Comparison of ENCODE assay signal across 8 cellular contexts in the genomic region with DNA sequence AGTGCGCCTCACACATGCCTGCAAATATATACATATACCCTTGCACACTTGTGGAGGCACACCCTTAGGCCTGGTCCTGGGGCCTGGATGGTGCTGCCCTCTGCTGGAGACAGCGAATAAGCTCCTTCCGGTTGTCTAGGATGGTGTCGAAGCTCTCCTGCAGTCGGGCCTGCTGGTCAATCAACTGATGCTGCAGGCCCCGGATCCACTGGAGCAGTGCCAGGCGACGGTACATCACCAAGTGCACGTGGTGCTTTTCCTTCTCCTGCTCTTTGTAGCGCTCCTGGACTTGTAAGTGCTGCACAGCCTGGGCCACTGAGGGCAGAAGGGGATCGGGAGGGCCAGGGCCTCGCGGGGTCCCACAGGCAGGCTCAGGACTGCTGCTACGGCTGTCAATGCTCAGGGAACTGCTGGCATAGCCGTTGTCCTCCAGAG. TPM values are rescaled to one million over a fixed set of nuclear protein-coding genes. Genes with fewer than 3 reads are reported as not detected.
DNase-seq lines count a peak whose midpoint lies in the region; TF ChIP-seq lines count a peak whose summit lies in the region.

No MANE protein-coding gene starts in this region.

- peaks cover 32% of the 10 kb centered on the region for H3K36me3 Mint-ChIP-seq in activated T-helper 2 cell treated with anti-CD3 and anti-CD28 coated beads, Interferon-gamma antibody, Interleukin-2, Interleukin-4, amounts not matched to agents 10 μg/mL and 5 μg/mL and 100 μg/mL, durations not matched to agents 14 hours and 24 hours and 36 hours (ENCODE audit: low read depth)

- H3K27ac ChIP-seq in parathyroid adenoma (no peak overlapping the region), tibial artery (no peak overlapping the region)

- DNase-seq in activated gamma-delta T cell treated with Interleukin-2 at 50 U/mL for 16 hours = peak; percentile 77
- no peak for DNase-seq in activated gamma-delta T cell (lab: John Stamatoyannopoulos, UW)
- DNase-seq in LHCN-M2 (ENCODE audit: low read depth) = peak; percentile 71
- DNase-seq in SHP77 (lab: John Stamatoyannopoulos, UW) = peak; percentile 72 to 75
- DNase-seq in activated T-helper 2 cell treated with anti-CD3 and anti-CD28 coated beads, Interferon-gamma antibody, Interleukin-2, Interleukin-4, amounts not matched to agents 10 μg/mL and 5 μg/mL and 100 μg/mL, durations not matched to agents 14 hours and 24 hours and 36 hours (ENCODE audit: low spot score) = peak; percentile 68
- DNase-seq in foreskin fibroblast = peak; percentile 55 to 86
- peak; percentile 47 to 74 for DNase-seq in tibial artery

- no peaks in the 10 kb centered on the region for H3K27me3 Mint-ChIP-seq in activated T-helper 2 cell treated with anti-CD3 and anti-CD28 coated beads, Interferon-gamma antibody, Interleukin-2, Interleukin-4, amounts not matched to agents 10 μg/mL and 5 μg/mL and 100 μg/mL, durations not matched to agents 14 hours and 24 hours and 36 hours (ENCODE audit: low read depth)

- peak overlapping the region; percentile 57 for H3K4me3 Mint-ChIP-seq in activated T-helper 2 cell treated with anti-CD3 and anti-CD28 coated beads, Interferon-gamma antibody, Interleukin-2, Interleukin-4, amounts not matched to agents 10 μg/mL and 5 μg/mL and 100 μg/mL, durations not matched to agents 14 hours and 24 hours and 36 hours (ENCODE audit: low read depth)

- no peaks in the 10 kb centered on the region for H3K79me2 ChIP-seq in parathyroid adenoma

- no peak overlapping the region for H3K27ac Mint-ChIP-seq in activated T-helper 2 cell treated with anti-CD3 and anti-CD28 coated beads, Interferon-gamma antibody, Interleukin-2, Interleukin-4, amounts not matched to agents 10 μg/mL and 5 μg/mL and 100 μg/mL, durations not matched to agents 14 hours and 24 hours and 36 hours

- TF ChIP-seq CTCF in foreskin fibroblast (IDR thresholded peaks at IDR 0.05; ENCODE audit: low read depth, low read length) = peak; percentile 92
- peak; percentile 58 for TF ChIP-seq CTCF in parathyroid adenoma (IDR thresholded peaks at IDR 0.05)
- peak; percentile 53 to 79 for TF ChIP-seq CTCF in tibial artery (IDR thresholded peaks at IDR 0.05)

- peaks cover 29% of the 10 kb centered on the region for H3K4me1 Mint-ChIP-seq in activated T-helper 2 cell treated with anti-CD3 and anti-CD28 coated beads, Interferon-gamma antibody, Interleukin-2, Interleukin-4, amounts not matched to agents 10 μg/mL and 5 μg/mL and 100 μg/mL, durations not matched to agents 14 hours and 24 hours and 36 hours (ENCODE audit: low read depth)

- H3K36me3 ChIP-seq in parathyroid adenoma (ENCODE audit: control insufficient read depth, insufficient read depth, low read length) (no peaks in the 10 kb centered on the region), tibial artery (peaks cover 3 to 25% (median 22%) of the 10 kb centered on the region in 3 donors)

- no peak overlapping the region for H3K9ac ChIP-seq in parathyroid adenoma

- intact Hi-C loops in activated T-helper 2 cell treated with anti-CD3 and anti-CD28 coated beads, Interferon-gamma antibody, Interleukin-2, Interleukin-4, amounts not matched to agents 10 μg/mL and 5 μg/mL and 100 μg/mL, durations not matched to agents 14 hours and 24 hours and 36 hours (cut with micrococcal nuclease) = loop anchor here (1.0 to 10.0 kb wide), 4 partner anchors 57 to 523 kb away; a partner anchor contains a TSS
- intact Hi-C loops in tibial artery (cut with DNase I; ENCODE audit: low total_unique reads) = loop anchor here (5.0 kb wide), 3 partner anchors 57 to 263 kb away; a partner anchor contains a TSS

- H3K4me2 ChIP-seq in parathyroid adenoma (ENCODE audit: low read length) = no peak overlapping the region

- H3K27me3 ChIP-seq in parathyroid adenoma (ENCODE audit: control insufficient read depth, insufficient read depth, low read length) (no peaks in the 10 kb centered on the region), tibial artery (peaks cover 0 to 3% of the 10 kb centered on the region in 2 donors)

- H3K4me3 ChIP-seq in foreskin fibroblast (ENCODE audit: low read depth in 1 of 2, low read length in 2 of 2) (peak overlapping the region in 1 of 2 donors; percentile 5), parathyroid adenoma (ENCODE audit: low read depth, low read length) (no peak overlapping the region), tibial artery (peak overlapping the region in 1 of 2 donors; percentile 17)

- H3K4me1 ChIP-seq in parathyroid adenoma (peaks cover 3% of the 10 kb centered on the region), tibial artery (peaks cover 0 to 33% (median 29%) of the 10 kb centered on the region in 4 donors)

- H2AFZ ChIP-seq in parathyroid adenoma = no peak overlapping the region

- H3K9me3 ChIP-seq in parathyroid adenoma (ENCODE audit: control insufficient read depth, low read length) (no peaks in the 10 kb centered on the region), tibial artery (no peaks in the 10 kb centered on the region)

- no peaks in the 10 kb centered on the region for H3K9me3 Mint-ChIP-seq in activated T-helper 2 cell treated with anti-CD3 and anti-CD28 coated beads, Interferon-gamma antibody, Interleukin-2, Interleukin-4, amounts not matched to agents 10 μg/mL and 5 μg/mL and 100 μg/mL, durations not matched to agents 14 hours and 24 hours and 36 hours

RNA-seq across cellular contexts. Expression of a gene that starts 3.1 kb away (rescaled TPM):
- 30.5 and 31.3 TPM in 2 replicates for total RNA-seq in LHCN-M2 (2014; rRNA removed)
- 25.0 TPM for polyA plus RNA-seq in LHCN-M2 (2012)
- total RNA-seq in activated T-helper 2 cell treated with anti-CD3 and anti-CD28 coated beads, Interferon-gamma antibody, Interleukin-2, Interleukin-4, amounts not matched to agents 10 μg/mL and 5 μg/mL and 100 μg/mL, durations not matched to agents 14 hours and 24 hours and 36 hours = 25.4 and 26.2 TPM in 2 replicates

RNA-seq across cellular contexts. Expression of a gene that starts 54.2 kb away (rescaled TPM):
- total RNA-seq in LHCN-M2 (2014; rRNA removed) = 33.0 and 46.2 TPM in 2 replicates
- polyA plus RNA-seq in LHCN-M2 (2012) = 15.2 TPM
- total RNA-seq in activated T-helper 2 cell treated with anti-CD3 and anti-CD28 coated beads, Interferon-gamma antibody, Interleukin-2, Interleukin-4, amounts not matched to agents 10 μg/mL and 5 μg/mL and 100 μg/mL, durations not matched to agents 14 hours and 24 hours and 36 hours = 55.2 and 55.8 TPM in 2 replicates
